ENCODE assay signal across 26 cellular contexts in genomic region chr1:199780091-199780490, GRCh38.
"Had no signal": no experiment of that assay in that cellular context is flagged by ENCODE, and none has a peak within 500 bp of the region (broad histone marks: within the 10 kb centered on the region; RNA-seq: fewer than 3 reads in every experiment).

No MANE protein-coding gene starts in this region.

- H3K9me3 ChIP-seq: colonic mucosa, esophagus muscularis mucosa, esophagus squamous epithelium, gastrocnemius medialis, gastroesophageal sphincter, heart left ventricle, heart right ventricle had no signal

- DNase-seq: colonic mucosa; cortex of kidney; dermis blood vessel endothelial cell; dorsolateral prefrontal cortex; effector CD4-positive, alpha-beta T cell; effector CD8-positive, alpha-beta T cell; effector memory CD4-positive, alpha-beta T cell; effector memory CD8-positive, alpha-beta T cell; endodermal cell; erythroblast; esophagus squamous epithelium; foreskin fibroblast; foreskin keratinocyte; foreskin melanocyte; gastrocnemius medialis; glutamatergic neuron; head of caudate nucleus; heart left ventricle; heart right ventricle had no signal

- H3K27ac ChIP-seq: colonic mucosa, coronary artery, dorsolateral prefrontal cortex, epithelial cell of prostate, esophagus muscularis mucosa, esophagus squamous epithelium, foreskin keratinocyte, gastrocnemius medialis, gastroesophageal sphincter, heart left ventricle, heart right ventricle had no signal

- H3K36me3 ChIP-seq: colonic mucosa, esophagus muscularis mucosa, esophagus squamous epithelium, gastrocnemius medialis, gastroesophageal sphincter, heart left ventricle, heart right ventricle had no signal

- H3K4me1 ChIP-seq: colonic mucosa, esophagus muscularis mucosa, esophagus squamous epithelium, gastrocnemius medialis, gastroesophageal sphincter, heart left ventricle had no signal

- H3K27ac Mint-ChIP-seq: dendritic cell treated with granulocyte-macrophage colony-stimulating factor and Interleukin-4, amounts not matched to agents 40 ng/mL and 50 ng/mL, for 4 days; effector memory CD8-positive, alpha-beta T cell; endodermal cell had no signal

- FAIRE-seq: endothelial cell of umbilical vein had no signal

- H3K27me3 ChIP-seq: colonic mucosa, esophagus muscularis mucosa, esophagus squamous epithelium, foreskin keratinocyte, gastrocnemius medialis, gastroesophageal sphincter, heart left ventricle, heart right ventricle had no signal

- ATAC-seq: effector memory CD8-positive, alpha-beta T cell; esophagus mucosa; foreskin keratinocyte; gastrocnemius medialis; gastroesophageal sphincter; heart left ventricle; heart right ventricle had no signal

- H3K4me3 ChIP-seq: colonic mucosa, coronary artery, dorsolateral prefrontal cortex, esophagus muscularis mucosa, esophagus squamous epithelium, gastrocnemius medialis, gastroesophageal sphincter, heart left ventricle, heart right ventricle had no signal

- H3K9me3 Mint-ChIP-seq: dendritic cell treated with granulocyte-macrophage colony-stimulating factor and Interleukin-4, amounts not matched to agents 40 ng/mL and 50 ng/mL, for 4 days; effector memory CD8-positive, alpha-beta T cell; endodermal cell had no signal
